1 cellular context compared by ENCODE assay signal in genomic region chrX:64395568-64395929, GRCh38.
TF ChIP-seq lines count a peak whose summit lies in the region.

No MANE protein-coding gene starts in this region.

TF ChIP-seq in H1, 55 proteins besides CTCF, POLR2A, EP300 and RAD21 (continued from another document):
- TF ChIP-seq, protein P1, sequence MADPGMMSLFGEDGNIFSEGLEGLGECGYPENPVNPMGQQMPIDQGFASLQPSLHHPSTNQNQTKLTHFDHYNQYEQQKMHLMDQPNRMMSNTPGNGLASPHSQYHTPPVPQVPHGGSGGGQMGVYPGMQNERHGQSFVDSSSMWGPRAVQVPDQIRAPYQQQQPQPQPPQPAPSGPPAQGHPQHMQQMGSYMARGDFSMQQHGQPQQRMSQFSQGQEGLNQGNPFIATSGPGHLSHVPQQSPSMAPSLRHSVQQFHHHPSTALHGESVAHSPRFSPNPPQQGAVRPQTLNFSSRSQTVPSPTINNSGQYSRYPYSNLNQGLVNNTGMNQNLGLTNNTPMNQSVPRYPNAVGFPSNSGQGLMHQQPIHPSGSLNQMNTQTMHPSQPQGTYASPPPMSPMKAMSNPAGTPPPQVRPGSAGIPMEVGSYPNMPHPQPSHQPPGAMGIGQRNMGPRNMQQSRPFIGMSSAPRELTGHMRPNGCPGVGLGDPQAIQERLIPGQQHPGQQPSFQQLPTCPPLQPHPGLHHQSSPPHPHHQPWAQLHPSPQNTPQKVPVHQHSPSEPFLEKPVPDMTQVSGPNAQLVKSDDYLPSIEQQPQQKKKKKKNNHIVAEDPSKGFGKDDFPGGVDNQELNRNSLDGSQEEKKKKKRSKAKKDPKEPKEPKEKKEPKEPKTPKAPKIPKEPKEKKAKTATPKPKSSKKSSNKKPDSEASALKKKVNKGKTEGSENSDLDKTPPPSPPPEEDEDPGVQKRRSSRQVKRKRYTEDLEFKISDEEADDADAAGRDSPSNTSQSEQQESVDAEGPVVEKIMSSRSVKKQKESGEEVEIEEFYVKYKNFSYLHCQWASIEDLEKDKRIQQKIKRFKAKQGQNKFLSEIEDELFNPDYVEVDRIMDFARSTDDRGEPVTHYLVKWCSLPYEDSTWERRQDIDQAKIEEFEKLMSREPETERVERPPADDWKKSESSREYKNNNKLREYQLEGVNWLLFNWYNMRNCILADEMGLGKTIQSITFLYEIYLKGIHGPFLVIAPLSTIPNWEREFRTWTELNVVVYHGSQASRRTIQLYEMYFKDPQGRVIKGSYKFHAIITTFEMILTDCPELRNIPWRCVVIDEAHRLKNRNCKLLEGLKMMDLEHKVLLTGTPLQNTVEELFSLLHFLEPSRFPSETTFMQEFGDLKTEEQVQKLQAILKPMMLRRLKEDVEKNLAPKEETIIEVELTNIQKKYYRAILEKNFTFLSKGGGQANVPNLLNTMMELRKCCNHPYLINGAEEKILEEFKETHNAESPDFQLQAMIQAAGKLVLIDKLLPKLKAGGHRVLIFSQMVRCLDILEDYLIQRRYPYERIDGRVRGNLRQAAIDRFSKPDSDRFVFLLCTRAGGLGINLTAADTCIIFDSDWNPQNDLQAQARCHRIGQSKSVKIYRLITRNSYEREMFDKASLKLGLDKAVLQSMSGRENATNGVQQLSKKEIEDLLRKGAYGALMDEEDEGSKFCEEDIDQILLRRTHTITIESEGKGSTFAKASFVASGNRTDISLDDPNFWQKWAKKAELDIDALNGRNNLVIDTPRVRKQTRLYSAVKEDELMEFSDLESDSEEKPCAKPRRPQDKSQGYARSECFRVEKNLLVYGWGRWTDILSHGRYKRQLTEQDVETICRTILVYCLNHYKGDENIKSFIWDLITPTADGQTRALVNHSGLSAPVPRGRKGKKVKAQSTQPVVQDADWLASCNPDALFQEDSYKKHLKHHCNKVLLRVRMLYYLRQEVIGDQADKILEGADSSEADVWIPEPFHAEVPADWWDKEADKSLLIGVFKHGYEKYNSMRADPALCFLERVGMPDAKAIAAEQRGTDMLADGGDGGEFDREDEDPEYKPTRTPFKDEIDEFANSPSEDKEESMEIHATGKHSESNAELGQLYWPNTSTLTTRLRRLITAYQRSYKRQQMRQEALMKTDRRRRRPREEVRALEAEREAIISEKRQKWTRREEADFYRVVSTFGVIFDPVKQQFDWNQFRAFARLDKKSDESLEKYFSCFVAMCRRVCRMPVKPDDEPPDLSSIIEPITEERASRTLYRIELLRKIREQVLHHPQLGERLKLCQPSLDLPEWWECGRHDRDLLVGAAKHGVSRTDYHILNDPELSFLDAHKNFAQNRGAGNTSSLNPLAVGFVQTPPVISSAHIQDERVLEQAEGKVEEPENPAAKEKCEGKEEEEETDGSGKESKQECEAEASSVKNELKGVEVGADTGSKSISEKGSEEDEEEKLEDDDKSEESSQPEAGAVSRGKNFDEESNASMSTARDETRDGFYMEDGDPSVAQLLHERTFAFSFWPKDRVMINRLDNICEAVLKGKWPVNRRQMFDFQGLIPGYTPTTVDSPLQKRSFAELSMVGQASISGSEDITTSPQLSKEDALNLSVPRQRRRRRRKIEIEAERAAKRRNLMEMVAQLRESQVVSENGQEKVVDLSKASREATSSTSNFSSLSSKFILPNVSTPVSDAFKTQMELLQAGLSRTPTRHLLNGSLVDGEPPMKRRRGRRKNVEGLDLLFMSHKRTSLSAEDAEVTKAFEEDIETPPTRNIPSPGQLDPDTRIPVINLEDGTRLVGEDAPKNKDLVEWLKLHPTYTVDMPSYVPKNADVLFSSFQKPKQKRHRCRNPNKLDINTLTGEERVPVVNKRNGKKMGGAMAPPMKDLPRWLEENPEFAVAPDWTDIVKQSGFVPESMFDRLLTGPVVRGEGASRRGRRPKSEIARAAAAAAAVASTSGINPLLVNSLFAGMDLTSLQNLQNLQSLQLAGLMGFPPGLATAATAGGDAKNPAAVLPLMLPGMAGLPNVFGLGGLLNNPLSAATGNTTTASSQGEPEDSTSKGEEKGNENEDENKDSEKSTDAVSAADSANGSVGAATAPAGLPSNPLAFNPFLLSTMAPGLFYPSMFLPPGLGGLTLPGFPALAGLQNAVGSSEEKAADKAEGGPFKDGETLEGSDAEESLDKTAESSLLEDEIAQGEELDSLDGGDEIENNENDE (IDR thresholded peaks at IDR 0.05; ENCODE audit: insufficient replicate concordance, low read length): no peak
- no peak for TF ChIP-seq SP1 (IDR thresholded peaks at IDR 0.05; ENCODE audit: low read depth, low read length)
- TF ChIP-seq EZH2 (IDR thresholded peaks at IDR 0.05; ENCODE audit: low read depth, low read length, severe bottlenecking): no peak
- TF ChIP-seq ATF3 (IDR thresholded peaks at IDR 0.05; ENCODE audit: insufficient read depth, low read depth, low read length): no peak
- TF ChIP-seq BACH1 (IDR thresholded peaks at IDR 0.05; ENCODE audit: low read length): no peak
- TF ChIP-seq ASH2L (IDR thresholded peaks at IDR 0.05; ENCODE audit: low read length): no peak
- TF ChIP-seq SP4 (IDR thresholded peaks at IDR 0.05; ENCODE audit: low read length): no peak
- TF ChIP-seq RFX5 (IDR thresholded peaks at IDR 0.05; ENCODE audit: borderline replicate concordance, low read depth, low read length): no peak
- no peak for TF ChIP-seq CTBP2 (IDR thresholded peaks at IDR 0.05; ENCODE audit: borderline replicate concordance, insufficient read depth, insufficient read length, low read length)
